21 cellular contexts compared by ENCODE assay signal in the genomic region with DNA sequence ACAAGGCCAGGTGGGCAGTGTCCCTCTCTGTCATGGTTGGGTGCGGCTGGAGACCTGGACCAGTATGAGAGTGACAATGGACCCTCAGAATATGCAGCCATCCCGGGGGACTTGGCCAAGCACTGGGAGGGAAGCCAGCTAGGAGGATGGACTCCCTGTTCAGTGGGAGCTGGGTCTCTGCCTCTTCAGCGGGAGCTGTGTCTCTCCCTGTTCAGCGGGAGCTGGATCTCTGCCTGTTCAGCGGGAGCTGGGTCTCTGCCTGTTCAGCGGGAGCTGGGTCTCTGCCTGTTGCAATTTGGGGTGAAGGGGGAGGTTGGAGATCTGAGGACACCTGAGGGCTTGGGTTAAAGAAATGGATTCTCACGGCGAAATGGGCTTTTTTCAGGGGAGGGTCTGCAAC. TPM values are rescaled to one million over a fixed set of nuclear protein-coding genes. Genes with fewer than 3 reads are reported as not detected.
DNase-seq lines count a peak whose midpoint lies in the region; ATAC-seq, FAIRE-seq and TF ChIP-seq lines count a peak whose summit lies in the region.
"Had no signal": no experiment of that assay in that cellular context is flagged by ENCODE, and none has a peak within 500 bp of the region (broad histone marks: within the 10 kb centered on the region; RNA-seq: fewer than 3 reads in every experiment).

No MANE protein-coding gene starts in this region.

- H3K27me3 Mint-ChIP-seq in endodermal cell (ENCODE audit: insufficient read depth): peaks cover 18% of the 10 kb centered on the region

- no peaks in the 10 kb centered on the region for H3K9me3 Mint-ChIP-seq in endodermal cell

- peaks cover 0 to 4% of the 10 kb centered on the region in 2 donors for H3K27me3 ChIP-seq in right atrium auricular region
- peaks cover 8% of the 10 kb centered on the region for H3K27me3 ChIP-seq in endodermal cell (ENCODE audit: control insufficient read depth, insufficient read depth, low read length, poor library complexity, severe bottlenecking)
- peaks cover 0 to 12% of the 10 kb centered on the region in 2 donors for H3K27me3 ChIP-seq in small intestine (ENCODE audit: control insufficient read depth in 2 of 2, insufficient read depth in 2 of 2, low read length in 2 of 2)

- H3K4me1 Mint-ChIP-seq in endodermal cell: peaks cover 6% of the 10 kb centered on the region

- H3K27ac ChIP-seq in right atrium auricular region (no peak overlapping the region), endodermal cell (ENCODE audit: low read depth, low read length) (no peak overlapping the region), small intestine (ENCODE audit: low read depth in 1 of 2, low read length in 1 of 2) (no peak overlapping the region)

- H3K36me3 Mint-ChIP-seq in endodermal cell (ENCODE audit: low read depth): no peaks in the 10 kb centered on the region

- intact Hi-C loops in Right ventricle myocardium superior (cut with DNase I): no loop called here
- intact Hi-C loops in posterior vena cava (cut with DNase I): no loop called here

- no peaks in the 10 kb centered on the region for H3K9me3 ChIP-seq in right atrium auricular region
- H3K9me3 ChIP-seq in endodermal cell (ENCODE audit: control insufficient read depth, low read length): no peaks in the 10 kb centered on the region
- H3K9me3 ChIP-seq in small intestine (ENCODE audit: control insufficient read depth, low read depth): no peaks in the 10 kb centered on the region
- H3K9me3 ChIP-seq: BE2C, HAP-1, MG63 had no signal

- H3K4me1 ChIP-seq in right atrium auricular region (no peaks in the 10 kb centered on the region), endodermal cell (ENCODE audit: control insufficient read depth, insufficient read depth, low read length) (no peaks in the 10 kb centered on the region), small intestine (ENCODE audit: control insufficient read depth in 2 of 2, insufficient read depth in 1 of 2, low read depth in 1 of 2, low read length in 1 of 2) (peaks cover 0 to 2% of the 10 kb centered on the region in 2 donors)
- H3K4me1 ChIP-seq: BE2C had no signal

- no peaks in the 10 kb centered on the region for H3K36me3 ChIP-seq in right atrium auricular region
- no peaks in the 10 kb centered on the region for H3K36me3 ChIP-seq in endodermal cell (ENCODE audit: control insufficient read depth, insufficient read depth, low read length)
- no peaks in the 10 kb centered on the region for H3K36me3 ChIP-seq in small intestine (ENCODE audit: control insufficient read depth in 2 of 2, insufficient read depth in 2 of 2, low read length in 2 of 2)
- H3K36me3 ChIP-seq: BE2C, HAP-1, MG63 had no signal

- no peak overlapping the region for H3K4me3 Mint-ChIP-seq in endodermal cell

- H3K27ac Mint-ChIP-seq in endodermal cell: no peak overlapping the region

- FAIRE-seq in small intestine (lab: Jason Lieb, UNC): no peak
- FAIRE-seq: K562 had no signal

- DNase-seq in Right ventricle myocardium superior (peak; percentile 21), right atrium auricular region (ENCODE audit: low spot score) (no peak), endodermal cell (peak; percentile 29), posterior vena cava (ENCODE audit: low spot score) (peak; percentile 34), mesenteric fat pad (ENCODE audit: low spot score) (no peak), small intestine (no peak)
- DNase-seq: BE2C; DMS79; MG63; NCI-H1417; NCI-H1694 treated with DMSO at 0.1 percent for 48 hours; NCI-H2107; NCI-H69; NK-92 treated with Interleukin-12 subunit alpha and Interleukin-12 subunit beta, amount 100 ng/mL, for 24 hours had no signal

- TF ChIP-seq CTCF in right atrium auricular region (IDR thresholded peaks at IDR 0.05) (no peak), endodermal cell (conservative IDR thresholded peaks at IDR 0.05) (no peak)

- ATAC-seq in Right ventricle myocardium superior (ENCODE audit: poor library complexity) (no peak), GM18870 (IDR thresholded peaks at IDR 0.05; ENCODE audit: unreplicated experiment) (no peak)
- ATAC-seq: K562 had no signal

- H3K9ac ChIP-seq in endodermal cell (ENCODE audit: extremely low read depth, low read length, poor library complexity, severe bottlenecking): no peak overlapping the region

- no peak overlapping the region for H3K4me3 ChIP-seq in right atrium auricular region
- H3K4me3 ChIP-seq in endodermal cell (ENCODE audit: low read length): no peak overlapping the region
- no peak overlapping the region for H3K4me3 ChIP-seq in small intestine (ENCODE audit: low read depth in 1 of 2, low read length in 2 of 2)
- H3K4me3 ChIP-seq: HAP-1, K562, MG63 had no signal

- WGBS in endodermal cell (ENCODE audit: insufficient coverage in 1 of 2, insufficient read length in 1 of 2), 2 experiments: 91 to 92% methylated on average over 6 to 8 of the region's 8 CpGs
- 75 to 82% (median 76%) methylated on average over 8 of the region's 8 CpGs for WGBS in small intestine, 3 donors

RNA-seq across cellular contexts. Expression of a gene that starts 3.8 kb away (rescaled TPM):
- total RNA-seq in Right ventricle myocardium superior (not detected), right atrium auricular region (not detected), endodermal cell (under 1 TPM in 1 of 2 donors, not detected in 1; 0.35 TPM), posterior vena cava (not detected), mesenteric fat pad (not detected)
- polyA plus RNA-seq in endodermal cell (2013, experiment 1 of 2): 0.36 TPM
- polyA plus RNA-seq in endodermal cell (2013, experiment 2 of 2): 0.41 TPM
- polyA plus RNA-seq in small intestine: not detected
- total RNA-seq: A673, K562, LHCN-M2, NCI-H460 had no signal
- polyA plus RNA-seq: K562 had no signal

RNA-seq across cellular contexts. Expression of a gene that starts 7.1 kb away (rescaled TPM):
- total RNA-seq in Right ventricle myocardium superior: not detected
- total RNA-seq in right atrium auricular region: not detected
- total RNA-seq in endodermal cell: not detected
- not detected for polyA plus RNA-seq in endodermal cell (2013, experiment 1 of 2)
- not detected for polyA plus RNA-seq in endodermal cell (2013, experiment 2 of 2)
- not detected for total RNA-seq in posterior vena cava
- total RNA-seq in mesenteric fat pad: not detected
- polyA plus RNA-seq in small intestine: not detected
- total RNA-seq: A673, K562, LHCN-M2, NCI-H460, SK-MEL-5 had no signal
- polyA plus RNA-seq: K562 had no signal

RNA-seq across cellular contexts. Expression of a gene that starts 14.1 kb away (rescaled TPM):
- total RNA-seq in Right ventricle myocardium superior: 299 TPM
- 100 to 1,000 TPM; 408 to 856 TPM for total RNA-seq in right atrium auricular region
- total RNA-seq in endodermal cell: 100 to 1,000 TPM; 264 to 272 TPM
- 227 TPM for polyA plus RNA-seq in endodermal cell (2013, experiment 1 of 2)
- polyA plus RNA-seq in endodermal cell (2013, experiment 2 of 2): 216 TPM
- 100 to 1,000 TPM; 182 to 196 TPM for total RNA-seq in posterior vena cava
- 212 TPM for total RNA-seq in mesenteric fat pad
- 100 to 1,000 TPM; 376 to 718 (median 417) TPM for polyA plus RNA-seq in small intestine

RNA-seq across cellular contexts. Expression of a gene that starts 25.9 kb away (rescaled TPM):
- not detected for total RNA-seq in Right ventricle myocardium superior
- total RNA-seq in right atrium auricular region: not detected
- not detected for total RNA-seq in endodermal cell
- not detected for polyA plus RNA-seq in endodermal cell (2013, experiment 1 of 2)
- polyA plus RNA-seq in endodermal cell (2013, experiment 2 of 2): not detected
- not detected for total RNA-seq in posterior vena cava
- not detected for total RNA-seq in mesenteric fat pad
- polyA plus RNA-seq in small intestine: under 1 TPM in 1 of 3 donors, not detected in 2; 0.19 TPM
- total RNA-seq: A673, LHCN-M2, NCI-H460, SK-MEL-5 had no signal

RNA-seq across cellular contexts. Expression of a gene that starts 38.7 kb away (rescaled TPM):
- 243 TPM for total RNA-seq in Right ventricle myocardium superior
- 100 to 1,000 TPM; 118 to 174 TPM for total RNA-seq in right atrium auricular region
- total RNA-seq in endodermal cell: 100 to 1,000 TPM; 843 to 876 TPM
- polyA plus RNA-seq in endodermal cell (2013, experiment 1 of 2): 625 TPM
- polyA plus RNA-seq in endodermal cell (2013, experiment 2 of 2): 517 TPM
- 100 to 1,000 TPM; 320 to 360 TPM for total RNA-seq in posterior vena cava
- total RNA-seq in mesenteric fat pad: 505 TPM
- polyA plus RNA-seq in small intestine: 100 to 1,000 TPM; 329 to 655 (median 391) TPM

Comparison
In these comparisons a context has a peak if more than half of its experiments do, and no peak if none do; other contexts are left out.
1. DNase-seq: peak in Right ventricle myocardium superior (single experiment), endodermal cell (single experiment) and posterior vena cava (single experiment); none in right atrium auricular region (single experiment), mesenteric fat pad (single experiment) and small intestine (single experiment).